28 cellular contexts compared by ENCODE assay signal in genomic region chr14:90715993-90716392, GRCh38.
A peak's percentile ranks its signal among the peaks of the same experiment; 100 is the strongest.
DNase-seq lines count a peak whose midpoint lies in the region; ATAC-seq and TF ChIP-seq lines count a peak whose summit lies in the region.
"Had no signal": no experiment of that assay in that cellular context is flagged by ENCODE, and none has a peak within 500 bp of the region (broad histone marks: within the 10 kb centered on the region; RNA-seq: fewer than 3 reads in every experiment).

No MANE protein-coding gene starts in this region.

- no peak overlapping the region for H3K18ac ChIP-seq in mesendoderm (ENCODE audit: low read length)

- WGBS in mesendoderm (ENCODE audit: extremely low coverage, insufficient coverage, low lambda C conversion rate), result no CpG with 5 or more reads among the region's 4 CpGs
- WGBS in smooth muscle cell (ENCODE audit: low lambda C conversion rate), result 59% methylated on average over 4 of the region's 4 CpGs

- H3K36me3 ChIP-seq in HCT116 (ENCODE audit: control insufficient read depth in 1 of 2, insufficient read depth in 2 of 2, low read length in 2 of 2) (no peaks in the 10 kb centered on the region), mesendoderm (ENCODE audit: control insufficient read depth, insufficient read depth, low read length) (no peaks in the 10 kb centered on the region), smooth muscle cell (ENCODE audit: low read depth) (no peaks in the 10 kb centered on the region)
- H3K36me3 ChIP-seq: MG63, Peyer's patch, SJCRH30, thoracic aorta had no signal

- CTCF ChIA-PET in HCT116 (lab: Charles Lee), result no interaction called here

- no TSS peak for BruUV-seq in HCT116 (replicated peaks; lab: Mats Ljungman, UMichigan)

- H3K79me1 ChIP-seq in mesendoderm (ENCODE audit: low read length), result no peaks in the 10 kb centered on the region

- H3K27me3 ChIP-seq in HCT116 (ENCODE audit: insufficient read depth, low read length) (no peaks in the 10 kb centered on the region), mesendoderm (ENCODE audit: insufficient read depth, low read length, poor library complexity) (no peaks in the 10 kb centered on the region), smooth muscle cell (ENCODE audit: low read depth) (no peaks in the 10 kb centered on the region)
- H3K27me3 ChIP-seq: BLaER1, MG63, Peyer's patch, SJCRH30 had no signal

- intact Hi-C loops in HCT116 (cut with micrococcal nuclease), result no loop called here

- H3K56ac ChIP-seq in mesendoderm (ENCODE audit: low read length), result no peak overlapping the region

- H2BK15ac ChIP-seq in mesendoderm (replicated peaks; ENCODE audit: low read depth), result no peak overlapping the region

- H4K8ac ChIP-seq in mesendoderm (ENCODE audit: low read depth, low read length), result no peak overlapping the region

- H3K9ac ChIP-seq in HCT116 (ENCODE audit: low read length), result no peak overlapping the region
- no peak overlapping the region for H3K9ac ChIP-seq in mesendoderm (ENCODE audit: low read length)
- no peak overlapping the region for H3K9ac ChIP-seq in smooth muscle cell (ENCODE audit: low read depth)
- H3K9ac ChIP-seq: BLaER1 had no signal

- TF ChIP-seq CTCF in HCT116 (IDR thresholded peaks at IDR 0.05 in 2 of 3, conservative IDR thresholded peaks at IDR 0.05 in 1 of 3; ENCODE audit: borderline replicate concordance in 1 of 3, insufficient read depth in 1 of 3, low read depth in 2 of 3, low read length in 2 of 3) (no peak), smooth muscle cell (IDR thresholded peaks at IDR 0.05; ENCODE audit: borderline replicate concordance, insufficient read depth, poor library complexity, severe bottlenecking) (no peak)

- H3K23ac ChIP-seq in mesendoderm (ENCODE audit: low read length), result no peak overlapping the region

- H3K9me3 ChIP-seq in HCT116 (ENCODE audit: control insufficient read depth in 1 of 2, insufficient read depth in 1 of 2, low read depth in 1 of 2, low read length in 2 of 2), result no peaks in the 10 kb centered on the region
- H3K9me3 ChIP-seq in smooth muscle cell (replicated peaks; ENCODE audit: low read depth), result no peaks in the 10 kb centered on the region
- H3K9me3 ChIP-seq: BLaER1, lower lobe of right lung, MG63, mucosa of descending colon, Peyer's patch, SJCRH30, thoracic aorta had no signal

- TF ChIP-seq RAD21 in HCT116 (IDR thresholded peaks at IDR 0.05; ENCODE audit: low read depth), result no peak

- H2AFZ ChIP-seq in HCT116 (ENCODE audit: low read depth, low read length, poor library complexity, severe bottlenecking) (no peak overlapping the region), smooth muscle cell (ENCODE audit: low read depth) (no peak overlapping the region)

- POLR2A ChIA-PET in HCT116 (lab: Charles Lee), result no interaction called here

- H3K9me2 ChIP-seq in HCT116 (ENCODE audit: insufficient read depth), result no peaks in the 10 kb centered on the region

- H3K4me3 ChIP-seq in HCT116 (replicated peaks in 1 of 2; ENCODE audit: low read depth in 1 of 2, low read length in 2 of 2) (no peak overlapping the region), mesendoderm (ENCODE audit: low read length) (no peak overlapping the region), smooth muscle cell (no peak overlapping the region)
- H3K4me3 ChIP-seq: BLaER1, lower lobe of right lung, MG63, mucosa of descending colon, Peyer's patch, SJCRH30, skin epidermis, thoracic aorta had no signal

- H4K5ac ChIP-seq in mesendoderm (ENCODE audit: low read length), result no peak overlapping the region

- RAD21 ChIA-PET in HCT116 (lab: Charles Lee; ENCODE audit: low non-redundant PET in 1 of 2, low total read pairs in 2 of 2, uncharacterized antibody in 2 of 2, unreplicated experiment in 2 of 2), result no interaction called here

- H3F3A ChIP-seq in smooth muscle cell (ENCODE audit: low read depth), result no peaks in the 10 kb centered on the region

- peaks cover 6 to 20% of the 10 kb centered on the region in 2 experiments; a peak in 2 of 4 replicates for H3K4me1 ChIP-seq in HCT116 (ENCODE audit: control insufficient read depth in 1 of 2, insufficient read depth in 2 of 2, low read length in 2 of 2)
- peaks cover 10% of the 10 kb centered on the region for H3K4me1 ChIP-seq in mesendoderm (ENCODE audit: control insufficient read depth, low read depth, low read length)
- H3K4me1 ChIP-seq in smooth muscle cell (ENCODE audit: low read depth), result no peaks in the 10 kb centered on the region
- H3K4me1 ChIP-seq: lower lobe of right lung, Peyer's patch, SJCRH30 had no signal

- no peak overlapping the region for H2BK120ac ChIP-seq in mesendoderm (ENCODE audit: low read depth, low read length)

- no peak overlapping the region for H3K4ac ChIP-seq in mesendoderm (ENCODE audit: low read depth, low read length)

- H2BK5ac ChIP-seq in mesendoderm (ENCODE audit: low read length), result no peak overlapping the region

- H3K79me2 ChIP-seq in HCT116 (ENCODE audit: insufficient read depth, low read length), result no peaks in the 10 kb centered on the region
- no peaks in the 10 kb centered on the region for H3K79me2 ChIP-seq in mesendoderm (ENCODE audit: control insufficient read depth, insufficient read depth, low read length)
- no peaks in the 10 kb centered on the region for H3K79me2 ChIP-seq in smooth muscle cell (ENCODE audit: low read depth)

- no peak overlapping the region for H2AK5ac ChIP-seq in mesendoderm (ENCODE audit: low read length)

- DNase-seq in HCT116 (ENCODE audit: low read depth, low spot score), result no peak
- DNase-seq in NCI-H82 (lab: John Stamatoyannopoulos, UW), result peak; percentile 34
- peak; percentile 69 for DNase-seq in mesendoderm
- no peak for DNase-seq in smooth muscle cell (lab: John Stamatoyannopoulos, UW; ENCODE audit: unreplicated experiment)
- no peak for DNase-seq in mesenteric fat pad (ENCODE audit: low spot score)
- DNase-seq in iPS-NIHi7 (ENCODE audit: extremely low spot score), result no peak
- DNase-seq: ACHN; activated CD4-positive, alpha-beta T cell treated with anti-CD3 and anti-CD28 coated beads for 36 hours; activated CD8-positive, alpha-beta T cell treated with anti-CD3 and anti-CD28 coated beads, Interleukin-2, amount 10 ng/mL, durations not matched to agents 7 days and 5 days; amniotic stem cell; GF-D8; KBM-7; lower lobe of right lung; MG63; mucosa of descending colon; natural killer cell; NCI-H1105 treated with DMSO at 0.1 percent for 48 hours; NCI-H187 treated with DMSO at 0.1 percent for 48 hours; NCI-H69; Peyer's patch; SJCRH30; stimulated activated naive CD8-positive, alpha-beta T cell treated with anti-CD3 and anti-CD28 coated beads, Interleukin-15, Interleukin-2, amounts not matched to agents 100 U/mL and 50 U/mL, for 24 hours; SW 1271; T-helper 9 cell had no signal

- ATAC-seq in HCT116 (no peak), HG02642 (IDR thresholded peaks at IDR 0.05; ENCODE audit: poor library complexity, unreplicated experiment) (no peak)
- ATAC-seq: activated CD4-positive, alpha-beta T cell treated with anti-CD3 and anti-CD28 coated beads for 36 hours; activated CD8-positive, alpha-beta T cell treated with anti-CD3 and anti-CD28 coated beads, Interleukin-2, amount 10 ng/mL, durations not matched to agents 7 days and 5 days; lower lobe of right lung; mucosa of descending colon; natural killer cell; stimulated activated naive CD8-positive, alpha-beta T cell treated with anti-CD3 and anti-CD28 coated beads, Interleukin-15, Interleukin-2, amounts not matched to agents 100 U/mL and 50 U/mL, for 24 hours had no signal

- H3K27ac ChIP-seq in HCT116 (ENCODE audit: low read depth, low read length), result no peak overlapping the region
- H3K27ac ChIP-seq in mesendoderm (ENCODE audit: low read depth, low read length), result no peak overlapping the region
- H3K27ac ChIP-seq in smooth muscle cell (ENCODE audit: low read depth), result peak overlapping the region; percentile 7
- H3K27ac ChIP-seq: BLaER1, lower lobe of right lung, Peyer's patch, SJCRH30, skin epidermis, thoracic aorta had no signal

- H4K20me1 ChIP-seq in HCT116 (ENCODE audit: insufficient read depth) (no peaks in the 10 kb centered on the region), smooth muscle cell (ENCODE audit: low read depth) (no peaks in the 10 kb centered on the region)
- H4K20me1 ChIP-seq: BLaER1 had no signal

- no peak for TF ChIP-seq POLR2A in HCT116 (IDR thresholded peaks at IDR 0.05; ENCODE audit: borderline replicate concordance, extremely low read depth, insufficient read depth, insufficient read length)

- H3K4me2 ChIP-seq in HCT116 (ENCODE audit: low read length) (no peak overlapping the region), mesendoderm (ENCODE audit: low read length) (no peak overlapping the region), smooth muscle cell (no peak overlapping the region)
- H3K4me2 ChIP-seq: BLaER1 had no signal

TF ChIP-seq in HCT116, 20 proteins besides CTCF, POLR2A, EP300 and RAD21:
- TF ChIP-seq CBX3 (IDR thresholded peaks at IDR 0.05; ENCODE audit: low read depth) (no peak), SP1 (IDR thresholded peaks at IDR 0.05; ENCODE audit: low read depth) (peak; percentile 43; the same call in 1 of the 2 replicates)

Comparison
In these comparisons a context has a peak if more than half of its experiments do, and no peak if none do; other contexts are left out.
1. DNase-seq: peak in NCI-H82 (single experiment) and mesendoderm (single experiment); none in HCT116 (single experiment), smooth muscle cell (single experiment), mesenteric fat pad (single experiment) and iPS-NIHi7 (single experiment).